In the genomic region with DNA sequence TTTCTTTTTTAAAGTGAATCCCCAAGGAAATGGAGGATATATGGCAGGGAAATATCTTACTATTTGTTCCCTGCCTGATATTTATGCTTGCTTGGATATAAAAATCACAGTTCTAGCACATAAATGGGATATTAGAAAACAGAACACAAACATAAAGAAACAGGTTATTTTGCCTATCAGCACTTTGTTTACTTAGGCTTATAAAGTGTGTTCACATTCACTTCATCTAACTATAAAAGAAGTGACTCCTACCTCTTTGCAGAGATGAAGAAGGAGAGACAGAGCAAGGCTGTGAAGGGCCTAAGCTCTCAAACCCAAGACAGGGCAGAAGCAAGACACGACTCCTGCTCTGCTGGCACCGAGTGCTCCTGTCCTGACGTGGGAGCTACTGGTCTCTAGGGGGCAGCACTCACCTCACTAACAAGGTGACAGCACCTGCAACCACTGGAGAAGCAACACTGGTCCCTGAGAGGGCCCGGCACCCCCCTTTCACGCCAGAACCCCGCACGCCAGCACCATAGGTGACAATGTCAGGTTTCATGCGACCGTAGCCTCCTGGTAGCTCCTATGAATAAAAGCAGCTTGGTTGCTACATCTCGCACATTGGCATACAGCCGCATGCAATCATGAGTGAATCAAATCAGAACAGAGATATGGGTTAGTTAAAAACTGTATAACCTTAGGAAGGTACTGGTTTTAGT, we compare ENCODE assay signal across 8 cellular contexts. TPM values are rescaled to one million over a fixed set of nuclear protein-coding genes. Genes with fewer than 3 reads are reported as not detected.
DNase-seq lines count a peak whose midpoint lies in the region; ATAC-seq, FAIRE-seq and TF ChIP-seq lines count a peak whose summit lies in the region.

No MANE protein-coding gene starts in this region.

- H3K4me1 ChIP-seq in Panc1 (ENCODE audit: control insufficient read depth, insufficient read depth, low read length) (no peaks in the 10 kb centered on the region), parathyroid adenoma (no peaks in the 10 kb centered on the region)

- H3K4me1 Mint-ChIP-seq in activated T-cell treated with anti-CD3 and anti-CD28 coated beads, Interleukin-2, amount 50 U/mL, for 72 hours (ENCODE audit: low read depth) = peaks cover 45% of the 10 kb centered on the region

- no peaks in the 10 kb centered on the region for H3K27me3 ChIP-seq in HL-60 (ENCODE audit: insufficient read depth, poor library complexity, severe bottlenecking)
- H3K27me3 ChIP-seq in Panc1 (ENCODE audit: control insufficient read depth, insufficient read depth, low read length) = no peaks in the 10 kb centered on the region
- no peaks in the 10 kb centered on the region for H3K27me3 ChIP-seq in parathyroid adenoma (ENCODE audit: control insufficient read depth, insufficient read depth, low read length)

- peaks cover 12 to 28% of the 10 kb centered on the region in 2 donors for H3K36me3 Mint-ChIP-seq in activated T-cell treated with anti-CD3 and anti-CD28 coated beads, Interleukin-2, amount 50 U/mL, for 72 hours (ENCODE audit: insufficient read depth in 2 of 2)

- H3K9me3 ChIP-seq in Panc1 (ENCODE audit: control insufficient read depth, insufficient read depth, low read depth, low read length) (no peaks in the 10 kb centered on the region), parathyroid adenoma (ENCODE audit: control insufficient read depth, low read length) (no peaks in the 10 kb centered on the region)

- POLR2A ChIA-PET in Panc1 (lab: Charles Lee) = no interaction called here

- BruUV-seq in Panc1 (replicated peaks; lab: Mats Ljungman, UMichigan) = no TSS peak

- peak overlapping the region; percentile 26 for H3K27ac Mint-ChIP-seq in activated T-cell treated with anti-CD3 and anti-CD28 coated beads, Interleukin-2, amount 50 U/mL, for 72 hours

- DNase-seq in HL-60 (ENCODE audit: low read depth in 1 of 2, low spot score in 1 of 2) = peak; percentile 45 to 83
- DNase-seq in Panc1 (ENCODE audit: low read depth, low spot score) = peak; percentile 57
- peak; percentile 73 to 75 for DNase-seq in activated T-cell treated with anti-CD3 and anti-CD28 coated beads, Interleukin-2, amount 50 U/mL, for 72 hours
- DNase-seq in fibroblast of the conjunctiva (ENCODE audit: low read depth) = peak; percentile 50
- DNase-seq in urothelium cell line (ENCODE audit: low spot score) = peak; percentile 83

- intact Hi-C loops in Panc1 (cut with micrococcal nuclease; ENCODE audit: unreplicated experiment) = no loop called here

- peak; percentile 91 for TF ChIP-seq CTCF in GM12875 (IDR thresholded peaks at IDR 0.05; ENCODE audit: borderline replicate concordance, insufficient read depth, low read depth, low read length)
- TF ChIP-seq CTCF in HL-60 (IDR thresholded peaks at IDR 0.05; ENCODE audit: insufficient read depth, low read length) = peak; percentile 71
- TF ChIP-seq CTCF in Panc1 (IDR thresholded peaks at IDR 0.05) = peak; percentile 84
- TF ChIP-seq CTCF in parathyroid adenoma (IDR thresholded peaks at IDR 0.05) = peak; percentile 71

- H3K27ac ChIP-seq in HL-60 (replicated peaks) = peak overlapping the region; percentile 54
- no peak overlapping the region for H3K27ac ChIP-seq in Panc1 (ENCODE audit: low read length)
- H3K27ac ChIP-seq in parathyroid adenoma = no peak overlapping the region

- peak; percentile 40 for FAIRE-seq in urothelium cell line (lab: Jason Lieb, UNC)

- no peak overlapping the region for H2AFZ ChIP-seq in parathyroid adenoma

- no peak overlapping the region for H3K4me3 Mint-ChIP-seq in activated T-cell treated with anti-CD3 and anti-CD28 coated beads, Interleukin-2, amount 50 U/mL, for 72 hours

- peaks cover 14% of the 10 kb centered on the region for H3K79me2 ChIP-seq in parathyroid adenoma

- no peak overlapping the region for H3K4me2 ChIP-seq in parathyroid adenoma (ENCODE audit: low read length)

- CTCF ChIA-PET in Panc1 (lab: Charles Lee) = no interaction called here

- H3K9ac ChIP-seq in parathyroid adenoma = no peak overlapping the region

- H3K9me3 Mint-ChIP-seq in activated T-cell treated with anti-CD3 and anti-CD28 coated beads, Interleukin-2, amount 50 U/mL, for 72 hours = no peaks in the 10 kb centered on the region

- H3K36me3 ChIP-seq in Panc1 (ENCODE audit: control insufficient read depth, insufficient read depth, low read length) (peaks cover 7% of the 10 kb centered on the region), parathyroid adenoma (ENCODE audit: control insufficient read depth, insufficient read depth, low read length) (no peaks in the 10 kb centered on the region)

- H3K4me3 ChIP-seq in GM12875 (ENCODE audit: low read depth, low read length) = no peak overlapping the region
- H3K4me3 ChIP-seq in HL-60 (replicated peaks; ENCODE audit: insufficient read depth, low read length) = no peak overlapping the region
- H3K4me3 ChIP-seq in Panc1 (ENCODE audit: low read depth in 2 of 2, low read length in 2 of 2) = no peak overlapping the region
- no peak overlapping the region for H3K4me3 ChIP-seq in parathyroid adenoma (ENCODE audit: low read depth, low read length)

- no peaks in the 10 kb centered on the region for H3K27me3 Mint-ChIP-seq in activated T-cell treated with anti-CD3 and anti-CD28 coated beads, Interleukin-2, amount 50 U/mL, for 72 hours (ENCODE audit: low read depth)

- in situ Hi-C loops in Panc1 (cut with HindIII; ENCODE audit: low pct_unique_long_range_greater_than_20kb, low sequenced_read_pairs) = no loop called here

- ATAC-seq in Panc1 = peak; percentile 97
- ATAC-seq in activated T-cell treated with anti-CD3 and anti-CD28 coated beads, Interleukin-2, amount 50 U/mL, for 72 hours (replicated peaks in 1 of 2) = peak; percentile 68 to 80
- no peak for ATAC-seq in GM21447 (IDR thresholded peaks at IDR 0.05; ENCODE audit: unreplicated experiment)

RNA-seq across cellular contexts. Expression of a gene that starts 32.0 kb away (rescaled TPM):
- 66.8 TPM for total RNA-seq in Panc1 (2021; ENCODE audit: unreplicated experiment)
- polyA plus RNA-seq in Panc1 (2012; ENCODE audit: insufficient read length) = 59.6 TPM
- 10 to 100 TPM; 36.6 to 42.0 TPM for total RNA-seq in activated T-cell treated with anti-CD3 and anti-CD28 coated beads, Interleukin-2, amount 50 U/mL, for 72 hours

RNA-seq across cellular contexts. Expression of a gene that starts 42.1 kb away (rescaled TPM):
- total RNA-seq in Panc1 (2021; ENCODE audit: unreplicated experiment) = not detected
- not detected for polyA plus RNA-seq in Panc1 (2012; ENCODE audit: insufficient read length)
- not detected for total RNA-seq in activated T-cell treated with anti-CD3 and anti-CD28 coated beads, Interleukin-2, amount 50 U/mL, for 72 hours
